1 cellular context compared by ENCODE assay signal in genomic region chr12:75634244-75635222, GRCh38.
TF ChIP-seq lines count a peak whose summit lies in the region.

No MANE protein-coding gene starts in this region.

TF ChIP-seq in GM23338, 12 proteins besides CTCF, POLR2A, EP300 and RAD21 (continued from another document):
- no peak for TF ChIP-seq ZNF462 (CRISPR knock-in tag; IDR thresholded peaks at IDR 0.05)
- TF ChIP-seq STAT1 (IDR thresholded peaks at IDR 0.05; ENCODE audit: unreplicated experiment): no peak
- TF ChIP-seq ZNF331 (CRISPR knock-in tag; IDR thresholded peaks at IDR 0.05; ENCODE audit: low read depth): no peak
- TF ChIP-seq CREB1 (CRISPR knock-in tag; IDR thresholded peaks at IDR 0.05; ENCODE audit: low read depth): no peak
